Comparison of ENCODE assay signal across 9 cellular contexts in the genomic region with DNA sequence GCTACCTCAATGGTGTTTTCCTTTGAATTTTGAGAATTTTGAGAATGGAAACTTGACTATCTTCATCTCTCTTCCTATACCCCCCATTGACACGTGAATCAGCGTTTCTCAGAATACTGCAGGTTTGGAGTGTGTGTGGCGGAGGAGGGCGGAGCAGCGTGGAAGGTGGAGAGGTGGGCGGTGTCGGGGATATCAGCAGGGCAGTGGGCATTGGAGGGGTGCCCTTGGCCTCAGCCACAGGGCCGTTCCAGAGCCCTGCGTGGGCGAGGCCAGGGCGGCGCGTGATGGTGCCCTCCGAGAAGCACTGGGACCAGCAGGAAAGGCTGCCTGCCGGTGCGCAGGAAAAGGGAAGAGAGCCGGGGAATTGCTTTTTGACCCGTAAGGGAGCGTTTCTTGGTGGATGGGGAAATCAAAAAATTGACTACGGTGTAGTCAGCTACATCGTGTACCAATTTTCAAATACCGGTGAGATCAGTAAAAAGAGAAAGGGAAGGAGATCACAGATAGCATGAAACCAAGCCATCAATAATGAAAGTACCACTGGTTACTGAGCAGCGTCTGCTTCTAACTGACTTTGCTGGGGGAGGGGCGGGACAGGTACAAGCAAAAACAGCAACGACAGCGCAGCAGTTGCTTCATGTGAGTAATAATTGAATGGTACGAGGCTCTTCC.
A peak's percentile ranks its signal among the peaks of the same experiment; 100 is the strongest.
DNase-seq lines count a peak whose midpoint lies in the region; ATAC-seq, FAIRE-seq and TF ChIP-seq lines count a peak whose summit lies in the region.
"Had no signal": no experiment of that assay in that cellular context is flagged by ENCODE, and none has a peak within 500 bp of the region (broad histone marks: within the 10 kb centered on the region; RNA-seq: fewer than 3 reads in every experiment).

No MANE protein-coding gene starts in this region.

- H3K36me3 Mint-ChIP-seq in endothelial cell (ENCODE audit: low read depth, unreplicated experiment), result peaks cover 3% of the 10 kb centered on the region
- H3K36me3 Mint-ChIP-seq: brain had no signal

- H3K4me1 Mint-ChIP-seq in endothelial cell (ENCODE audit: unreplicated experiment), result no peaks in the 10 kb centered on the region

- no peak overlapping the region for H2BK120ac ChIP-seq in H1 (replicated peaks; ENCODE audit: low read depth, low read length)

- H3K79me2 ChIP-seq in H1 (ENCODE audit: control insufficient read depth in 1 of 2, insufficient read depth in 2 of 2, low read length in 2 of 2), result no peaks in the 10 kb centered on the region

- peaks cover 4% of the 10 kb centered on the region for H3K9me3 Mint-ChIP-seq in endothelial cell (ENCODE audit: unreplicated experiment)

- H3K23me2 ChIP-seq in H1 (ENCODE audit: low read depth, low read length), result no peaks in the 10 kb centered on the region

- H3K4me1 ChIP-seq in Peyer's patch, result no peaks in the 10 kb centered on the region
- no peaks in the 10 kb centered on the region; a peak in 2 of 7 replicates for H3K4me1 ChIP-seq in H1 (replicated peaks in 1 of 4; ENCODE audit: control insufficient read depth in 3 of 4, insufficient read depth in 4 of 4, low read length in 3 of 4)
- H3K4me1 ChIP-seq in stomach, result no peaks in the 10 kb centered on the region

- TF ChIP-seq CTCF in GM13977 (IDR thresholded peaks at IDR 0.05; ENCODE audit: extremely low read depth, insufficient read depth, missing control alignments) (no peak), Peyer's patch (IDR thresholded peaks at IDR 0.05) (no peak), H1 (IDR thresholded peaks at IDR 0.05; ENCODE audit: control extremely low read depth in 1 of 3, insufficient read depth in 1 of 3, low read depth in 1 of 3, low read length in 3 of 3) (no peak), endothelial cell (IDR thresholded peaks at IDR 0.05; ENCODE audit: unreplicated experiment) (no peak), stomach (IDR thresholded peaks at IDR 0.05) (no peak), dorsolateral prefrontal cortex (IDR thresholded peaks at IDR 0.05 in 54 of 56, conservative IDR thresholded peaks at IDR 0.05 in 2 of 56; ENCODE audit: low read depth in 1 of 56, partially characterized antibody in 56 of 56) (no peak)

- H3K18ac ChIP-seq in H1 (ENCODE audit: extremely low read depth, low read length), result no peak overlapping the region; the same call in 1 of the 2 replicates

- H3K36me3 ChIP-seq in Peyer's patch (no peaks in the 10 kb centered on the region), H1 (ENCODE audit: control insufficient read depth in 2 of 4, insufficient read depth in 4 of 4, low read length in 3 of 4) (no peaks in the 10 kb centered on the region), stomach (no peaks in the 10 kb centered on the region)

- H3K27ac Mint-ChIP-seq in endothelial cell (ENCODE audit: unreplicated experiment), result no peak overlapping the region
- H3K27ac Mint-ChIP-seq: brain had no signal

- H2BK20ac ChIP-seq in H1 (ENCODE audit: low read length), result no peak overlapping the region

- 94% methylated on average over 25 of the region's 27 CpGs; no CpG with 5 or more reads in 1 of the 2 experiments for WGBS in H1 (ENCODE audit: extremely low coverage in 1 of 2, insufficient coverage in 1 of 2, insufficient read length in 1 of 2, insufficient replicate concordance in 2 of 2, low coverage in 1 of 2, low lambda C conversion rate in 2 of 2, missing lambda C conversion rate in 1 of 2), 2 experiments
- whole genome bisulfite sequencing in stomach, 5 donors, result 74 to 84% (median 78%) methylated on average over 27 of the region's 27 CpGs

- H3K27me3 ChIP-seq in Peyer's patch (no peaks in the 10 kb centered on the region), H1 (replicated peaks in 1 of 4; ENCODE audit: control insufficient read depth in 3 of 4, extremely low read depth in 1 of 4, insufficient read depth in 3 of 4, low read length in 3 of 4) (no peaks in the 10 kb centered on the region), stomach (peaks cover 0 to 41% (median 8%) of the 10 kb centered on the region in 3 donors), dorsolateral prefrontal cortex (peaks cover 0 to 20% (median 0%) of the 10 kb centered on the region in 45 donors)

- DNase-seq in GM13977 (ENCODE audit: low spot score), result peak; percentile 88
- peak in 2 of 3 donors; percentile 56 to 60 for DNase-seq in Peyer's patch
- DNase-seq in H1 (ENCODE audit: low read depth in 1 of 2, low spot score in 2 of 2), result no peak
- DNase-seq in endothelial cell (ENCODE audit: low spot score), result no peak
- DNase-seq in stomach, result no peak
- DNase-seq in dorsolateral prefrontal cortex, result no peak
- no peak for DNase-seq in NAMALWA (ENCODE audit: low spot score)

- intact Hi-C loops in stomach (cut with DNase I; ENCODE audit: low total_unique reads), result no loop called here
- intact Hi-C loops in dorsolateral prefrontal cortex (cut with DNase I), result no loop called here

- H4K91ac ChIP-seq in H1 (replicated peaks; ENCODE audit: insufficient read length, low read length), result no peak overlapping the region

- no peak overlapping the region for H4K8ac ChIP-seq in H1 (ENCODE audit: extremely low read depth, insufficient read depth, low read length)

- no peak overlapping the region for H4K5ac ChIP-seq in H1 (ENCODE audit: insufficient read length, low read depth, low read length)

- H2BK12ac ChIP-seq in H1 (ENCODE audit: low read depth, low read length), result peak overlapping the region; percentile 50; the same call in 1 of the 2 replicates

- no peak overlapping the region for H3K14ac ChIP-seq in H1 (ENCODE audit: insufficient read length)

- no peak overlapping the region for H3K4me2 ChIP-seq in H1 (ENCODE audit: insufficient read depth in 1 of 2, low read depth in 2 of 2, low read length in 2 of 2)

- no peak for TF ChIP-seq RAD21 in H1 (IDR thresholded peaks at IDR 0.05 in 1 of 2, conservative IDR thresholded peaks at IDR 0.05 in 1 of 2; ENCODE audit: low read depth in 2 of 2, low read length in 2 of 2)

- no peak overlapping the region for H2AFZ ChIP-seq in H1 (ENCODE audit: low read length)

- H3K23ac ChIP-seq in H1 (ENCODE audit: insufficient read length), result no peak overlapping the region

- TF ChIP-seq EP300 in H1 (IDR thresholded peaks at IDR 0.05; ENCODE audit: borderline replicate concordance in 1 of 2, low read depth in 2 of 2, low read length in 2 of 2) (no peak), stomach (IDR thresholded peaks at IDR 0.05) (no peak)

- H3K79me1 ChIP-seq in H1 (ENCODE audit: low read depth, low read length), result no peaks in the 10 kb centered on the region

- no peaks in the 10 kb centered on the region for H3K9me3 ChIP-seq in Peyer's patch
- H3K9me3 ChIP-seq in H1 (ENCODE audit: insufficient read depth in 2 of 2, low read depth in 1 of 2, low read length in 1 of 2), result no peaks in the 10 kb centered on the region
- H3K9me3 ChIP-seq in stomach, result peaks cover 0 to 8% (median 0%) of the 10 kb centered on the region in 4 donors

- H3K27ac ChIP-seq in Peyer's patch, result peak overlapping the region in 1 of 4 donors; percentile 40
- no peak overlapping the region for H3K27ac ChIP-seq in H1 (ENCODE audit: low read depth, low read length)
- no peak overlapping the region for H3K27ac ChIP-seq in stomach
- H3K27ac ChIP-seq in dorsolateral prefrontal cortex, result no peak overlapping the region

- FAIRE-seq in H1 (lab: Jason Lieb, UNC), result no peak

- H3K56ac ChIP-seq in H1 (replicated peaks; ENCODE audit: insufficient read length, low read depth, low read length), result no peak overlapping the region

- no peak overlapping the region for H2BK15ac ChIP-seq in H1 (ENCODE audit: low read length)

- peak; percentile 80 for ATAC-seq in GM21723 (IDR thresholded peaks at IDR 0.05; ENCODE audit: unreplicated experiment)

- TF ChIP-seq POLR2A in Peyer's patch (IDR thresholded peaks at IDR 0.05), result no peak
- TF ChIP-seq POLR2A in H1 (IDR thresholded peaks at IDR 0.05; ENCODE audit: control extremely low read depth in 1 of 2, low read depth in 2 of 2, low read length in 2 of 2), result no peak
- no peak for TF ChIP-seq POLR2A in stomach (IDR thresholded peaks at IDR 0.05)

- H3K27me3 Mint-ChIP-seq in endothelial cell (ENCODE audit: unreplicated experiment), result peaks cover 5% of the 10 kb centered on the region

- CTCF ChIA-PET in H1 (lab: Charles Lee; ENCODE audit: partially characterized antibody), result interaction anchor here (0.7 kb wide), 1 partner anchor 21 kb away, joined by 3 read pairs; no protein-coding TSS in a partner anchor

- in situ Hi-C loops in GM13977 (cut with MboI; ENCODE audit: low pct_unique_long_range_greater_than_20kb, low sequenced_read_pairs, unreplicated experiment), result no loop called here

- H4K20me1 ChIP-seq in H1 (replicated peaks in 1 of 2; ENCODE audit: control insufficient read depth in 1 of 2, insufficient read depth in 2 of 2, low read length in 2 of 2), result no peaks in the 10 kb centered on the region

- H3K4me3 Mint-ChIP-seq in endothelial cell (ENCODE audit: unreplicated experiment), result no peak overlapping the region
- H3K4me3 Mint-ChIP-seq: brain had no signal

- no peak overlapping the region for H3K9ac ChIP-seq in H1 (replicated peaks in 1 of 4; ENCODE audit: extremely low read depth in 1 of 4, low read depth in 3 of 4, low read length in 3 of 4)

- H3K4ac ChIP-seq in H1 (replicated peaks; ENCODE audit: insufficient read length, low read depth, low read length), result no peak overlapping the region

- H3K4me3 ChIP-seq in Peyer's patch, result peak overlapping the region; percentile 15 to 40 (median 30)
- H3K4me3 ChIP-seq in H1 (ENCODE audit: extremely low read depth in 1 of 4, insufficient read depth in 2 of 4, low read depth in 3 of 4, low read length in 4 of 4), result no peak overlapping the region
- H3K4me3 ChIP-seq in stomach, result peak overlapping the region in 2 of 4 donors; percentile 8 to 19
- H3K4me3 ChIP-seq in dorsolateral prefrontal cortex, result no peak overlapping the region

- POLR2A ChIA-PET in H1 (lab: Charles Lee; ENCODE audit: partially characterized antibody), result no interaction called here

- H2BK5ac ChIP-seq in H1 (ENCODE audit: low read depth, low read length), result no peak overlapping the region

- H2AK5ac ChIP-seq in H1 (ENCODE audit: low read depth, low read length), result no peak overlapping the region

TF ChIP-seq in H1, 55 proteins besides CTCF, POLR2A, EP300 and RAD21 (continues in another document):
- TF ChIP-seq SRF (IDR thresholded peaks at IDR 0.05; ENCODE audit: low read depth, low read length) (no peak), TAF1 (IDR thresholded peaks at IDR 0.05; ENCODE audit: low read depth, low read length) (no peak), BACH1 (IDR thresholded peaks at IDR 0.05; ENCODE audit: low read length) (0 out of 2 replicates have a peak, but pooled peaks have one; percentile 36)

Comparison
In these comparisons a context has a peak if more than half of its experiments do, and no peak if none do; other contexts are left out.
1. DNase-seq: peak in GM13977 (single experiment) and Peyer's patch (2 of 3); none in H1 (0 of 2), endothelial cell (single experiment), stomach (single experiment), dorsolateral prefrontal cortex (0 of 10) and NAMALWA (single experiment).
2. H3K4me3 ChIP-seq: peak in Peyer's patch (4 of 4); none in H1 (0 of 4) and dorsolateral prefrontal cortex (0 of 59).